8 cellular contexts compared by ENCODE assay signal in the genomic region with DNA sequence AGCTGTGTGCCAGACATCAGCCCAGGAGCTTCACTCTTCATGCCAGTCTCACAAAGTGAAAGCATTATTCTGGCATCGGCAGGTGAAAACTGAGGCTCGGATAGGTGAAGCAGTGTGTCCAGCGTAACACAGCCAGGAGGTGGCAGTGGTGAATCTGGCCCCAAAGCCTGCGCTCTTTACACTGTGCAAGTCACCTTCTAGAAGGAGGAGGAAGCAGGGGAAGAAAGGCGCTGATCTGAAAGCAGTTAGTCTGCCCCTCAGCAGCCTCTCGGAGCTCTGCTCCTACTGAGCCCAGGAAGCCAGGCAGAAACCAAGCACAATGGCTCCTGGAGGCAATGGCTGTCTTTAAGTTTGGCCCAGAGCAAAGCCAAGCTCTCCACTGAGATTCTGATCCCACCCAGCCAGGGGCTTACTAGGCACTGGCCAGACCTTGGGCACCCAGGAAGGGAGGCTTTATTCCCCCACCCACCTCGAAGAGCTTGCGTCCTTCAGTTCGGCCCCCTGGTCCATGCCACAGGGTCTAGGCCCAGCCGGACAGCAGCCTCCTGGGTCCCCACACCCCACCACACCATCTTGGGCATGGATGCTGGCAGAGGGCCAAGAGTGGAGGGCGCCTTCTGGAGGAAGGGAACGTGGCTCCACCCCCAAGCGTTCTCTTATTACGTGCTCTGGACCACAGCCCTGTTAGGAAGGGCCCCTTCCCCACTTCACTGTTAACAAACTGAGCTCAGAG.
A peak's percentile ranks its signal among the peaks of the same experiment; 100 is the strongest.
DNase-seq lines count a peak whose midpoint lies in the region; ATAC-seq, FAIRE-seq and TF ChIP-seq lines count a peak whose summit lies in the region.
"Had no signal": no experiment of that assay in that cellular context is flagged by ENCODE, and none has a peak within 500 bp of the region (broad histone marks: within the 10 kb centered on the region; RNA-seq: fewer than 3 reads in every experiment).

No MANE protein-coding gene starts in this region.

- no peaks in the 10 kb centered on the region for H4K20me1 ChIP-seq in DND-41 (ENCODE audit: insufficient read depth, low read length)
- no peaks in the 10 kb centered on the region for H4K20me1 ChIP-seq in HepG2 (ENCODE audit: insufficient read depth, low read length)

- H3K27me3 ChIP-seq in DND-41 (ENCODE audit: insufficient read depth, low read length, poor library complexity) (no peaks in the 10 kb centered on the region), HepG2 (ENCODE audit: control insufficient read depth in 1 of 2, insufficient read depth in 2 of 2, low read length in 2 of 2) (peaks cover 3 to 42% of the 10 kb centered on the region in 2 experiments; a peak in 4 of 5 replicates)

- no peak for TF ChIP-seq RAD21 in HepG2 (CRISPR knock-in tag; IDR thresholded peaks at IDR 0.05)

- H3K79me2 ChIP-seq in DND-41 (ENCODE audit: insufficient read depth, low read length): no peaks in the 10 kb centered on the region
- no peaks in the 10 kb centered on the region for H3K79me2 ChIP-seq in HepG2 (ENCODE audit: insufficient read depth, low read length)

- in situ Hi-C loops in HepG2 (cut with HindIII; ENCODE audit: extremely low pct_ligation_motif_present, low pct_unique_long_range_greater_than_20kb): loop anchor here (10.0 kb wide), 1 partner anchor 113 kb away; no protein-coding TSS in a partner anchor

- intact Hi-C loops in HepG2 (cut with micrococcal nuclease; ENCODE audit: unreplicated experiment): loop anchor here (5.0 kb wide), 1 partner anchor 115 kb away; no protein-coding TSS in a partner anchor

- H3K27ac ChIP-seq in DND-41 (ENCODE audit: low read length): no peak overlapping the region
- H3K27ac ChIP-seq in VCaP: no peak overlapping the region
- H3K27ac ChIP-seq in HepG2 (ENCODE audit: extremely low read length, insufficient read depth, low read length): no peak overlapping the region
- H3K27ac ChIP-seq: epithelial cell of prostate had no signal

- WGBS in HepG2 (ENCODE audit: low lambda C conversion rate): 20% methylated on average over 5 of the region's 14 CpGs

- H3K4me3 ChIP-seq in DND-41 (ENCODE audit: low read depth in 1 of 2, low read length in 2 of 2) (no peak overlapping the region), HepG2 (replicated peaks in 1 of 3; ENCODE audit: insufficient read depth in 1 of 3, low read depth in 2 of 3, low read length in 3 of 3) (no peak overlapping the region)

- FAIRE-seq in HepG2 (lab: Jason Lieb, UNC): no peak

- H3K36me3 ChIP-seq in DND-41 (ENCODE audit: insufficient read depth, low read length) (no peaks in the 10 kb centered on the region), HepG2 (replicated peaks in 1 of 2; ENCODE audit: control insufficient read depth in 1 of 2, insufficient read depth in 2 of 2, low read length in 2 of 2) (no peaks in the 10 kb centered on the region)

- H2AFZ ChIP-seq in DND-41 (ENCODE audit: low read depth, low read length) (no peak overlapping the region), HepG2 (ENCODE audit: low read length) (no peak overlapping the region)

- TF ChIP-seq EP300 in HepG2 (IDR thresholded peaks at IDR 0.05; ENCODE audit: low read depth in 2 of 2, low read length in 2 of 2): no peak
- TF ChIP-seq EP300 in HepG2 (CRISPR knock-in tag; IDR thresholded peaks at IDR 0.05; ENCODE audit: borderline replicate concordance): no peak

- no peak for DNase-seq in DND-41
- DNase-seq in HepG2 (ENCODE audit: low spot score): peak; percentile 5
- DNase-seq in central memory CD4-positive, alpha-beta T cell: no peak

- H3K4me1 ChIP-seq in DND-41 (ENCODE audit: insufficient read depth, low read length): no peaks in the 10 kb centered on the region
- H3K4me1 ChIP-seq in HepG2 (ENCODE audit: insufficient read depth, low read length): no peaks in the 10 kb centered on the region

- no peak overlapping the region for H3K4me2 ChIP-seq in DND-41 (ENCODE audit: insufficient read depth, low read length)
- 0 out of 2 replicates have a peak overlapping the region, but pooled peaks have one; percentile 27 for H3K4me2 ChIP-seq in HepG2 (ENCODE audit: low read depth, low read length)

- CTCF ChIA-PET in HepG2 (lab: Yijun Ruan, JAX; ENCODE audit: low intra/inter-chr PET ratio, low total read pairs): no interaction called here

- H3K9ac ChIP-seq in DND-41 (ENCODE audit: low read depth, low read length) (no peak overlapping the region), HepG2 (ENCODE audit: insufficient read depth, low read depth, low read length) (no peak overlapping the region)

- ATAC-seq in DND-41 (ENCODE audit: insufficient read depth, low read depth): no peak
- peak; percentile 68 for ATAC-seq in GM18868 (IDR thresholded peaks at IDR 0.05; ENCODE audit: unreplicated experiment)
- peak; percentile 72 for ATAC-seq in HG03571 (IDR thresholded peaks at IDR 0.05; ENCODE audit: unreplicated experiment)
- ATAC-seq in HepG2: peak; percentile 92
- ATAC-seq in HG03108 (IDR thresholded peaks at IDR 0.05; ENCODE audit: unreplicated experiment): no peak

- TF ChIP-seq POLR2A in HepG2 (IDR thresholded peaks at IDR 0.05; ENCODE audit: insufficient read depth in 1 of 2, low read depth in 2 of 2, low read length in 2 of 2): no peak

- no peaks in the 10 kb centered on the region for H3K9me3 ChIP-seq in DND-41 (ENCODE audit: insufficient read depth, low read length, severe bottlenecking)
- H3K9me3 ChIP-seq in HepG2 (ENCODE audit: low read length): no peaks in the 10 kb centered on the region

- peak; percentile 25 for TF ChIP-seq CTCF in DND-41 (IDR thresholded peaks at IDR 0.05; ENCODE audit: borderline replicate concordance, extremely low read depth, low read length, poor library complexity, severe bottlenecking)
- peak; percentile 85 for TF ChIP-seq CTCF in VCaP (conservative IDR thresholded peaks at IDR 0.05)
- TF ChIP-seq CTCF in HepG2 (CRISPR knock-in tag; IDR thresholded peaks at IDR 0.05): peak; percentile 50

- POLR2A ChIA-PET in HepG2 (lab: Yijun Ruan, JAX): no interaction called here

- BruUV-seq in HepG2 (replicated peaks; lab: Mats Ljungman, UMichigan): no TSS peak

TF ChIP-seq in HepG2, 621 proteins besides CTCF, POLR2A, EP300 and RAD21 (continues in another document):
- TF ChIP-seq FOXC1 (CRISPR knock-in tag; IDR thresholded peaks at IDR 0.05; ENCODE audit: borderline replicate concordance): no peak
- no peak for TF ChIP-seq NKX3-1 (CRISPR knock-in tag; IDR thresholded peaks at IDR 0.05)
- no peak for TF ChIP-seq SMARCE1 (IDR thresholded peaks at IDR 0.05; ENCODE audit: borderline replicate concordance)
- TF ChIP-seq IRX3 (CRISPR knock-in tag; IDR thresholded peaks at IDR 0.05; ENCODE audit: borderline replicate concordance, low read depth): no peak
- TF ChIP-seq, protein P1, sequence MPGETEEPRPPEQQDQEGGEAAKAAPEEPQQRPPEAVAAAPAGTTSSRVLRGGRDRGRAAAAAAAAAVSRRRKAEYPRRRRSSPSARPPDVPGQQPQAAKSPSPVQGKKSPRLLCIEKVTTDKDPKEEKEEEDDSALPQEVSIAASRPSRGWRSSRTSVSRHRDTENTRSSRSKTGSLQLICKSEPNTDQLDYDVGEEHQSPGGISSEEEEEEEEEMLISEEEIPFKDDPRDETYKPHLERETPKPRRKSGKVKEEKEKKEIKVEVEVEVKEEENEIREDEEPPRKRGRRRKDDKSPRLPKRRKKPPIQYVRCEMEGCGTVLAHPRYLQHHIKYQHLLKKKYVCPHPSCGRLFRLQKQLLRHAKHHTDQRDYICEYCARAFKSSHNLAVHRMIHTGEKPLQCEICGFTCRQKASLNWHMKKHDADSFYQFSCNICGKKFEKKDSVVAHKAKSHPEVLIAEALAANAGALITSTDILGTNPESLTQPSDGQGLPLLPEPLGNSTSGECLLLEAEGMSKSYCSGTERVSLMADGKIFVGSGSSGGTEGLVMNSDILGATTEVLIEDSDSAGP (CRISPR knock-in tag; IDR thresholded peaks at IDR 0.05; ENCODE audit: borderline replicate concordance): no peak
- TF ChIP-seq ZNF607 (CRISPR knock-in tag; IDR thresholded peaks at IDR 0.05; ENCODE audit: borderline replicate concordance): no peak
- no peak for TF ChIP-seq NR2F2 (IDR thresholded peaks at IDR 0.05; ENCODE audit: borderline replicate concordance, low read depth)
- TF ChIP-seq STAG1 (CRISPR knock-in tag; IDR thresholded peaks at IDR 0.05): peak; percentile 42
- no peak for TF ChIP-seq GTF3A (CRISPR knock-in tag; conservative IDR thresholded peaks at IDR 0.05)
- TF ChIP-seq, protein P2, sequence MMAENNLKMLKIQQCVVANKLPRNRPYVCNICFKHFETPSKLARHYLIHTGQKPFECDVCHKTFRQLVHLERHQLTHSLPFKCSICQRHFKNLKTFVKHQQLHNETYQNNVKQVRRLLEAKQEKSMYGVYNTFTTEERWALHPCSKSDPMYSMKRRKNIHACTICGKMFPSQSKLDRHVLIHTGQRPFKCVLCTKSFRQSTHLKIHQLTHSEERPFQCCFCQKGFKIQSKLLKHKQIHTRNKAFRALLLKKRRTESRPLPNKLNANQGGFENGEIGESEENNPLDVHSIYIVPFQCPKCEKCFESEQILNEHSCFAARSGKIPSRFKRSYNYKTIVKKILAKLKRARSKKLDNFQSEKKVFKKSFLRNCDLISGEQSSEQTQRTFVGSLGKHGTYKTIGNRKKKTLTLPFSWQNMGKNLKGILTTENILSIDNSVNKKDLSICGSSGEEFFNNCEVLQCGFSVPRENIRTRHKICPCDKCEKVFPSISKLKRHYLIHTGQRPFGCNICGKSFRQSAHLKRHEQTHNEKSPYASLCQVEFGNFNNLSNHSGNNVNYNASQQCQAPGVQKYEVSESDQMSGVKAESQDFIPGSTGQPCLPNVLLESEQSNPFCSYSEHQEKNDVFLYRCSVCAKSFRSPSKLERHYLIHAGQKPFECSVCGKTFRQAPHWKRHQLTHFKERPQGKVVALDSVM (CRISPR knock-in tag; IDR thresholded peaks at IDR 0.05): no peak
- TF ChIP-seq, protein P3, sequence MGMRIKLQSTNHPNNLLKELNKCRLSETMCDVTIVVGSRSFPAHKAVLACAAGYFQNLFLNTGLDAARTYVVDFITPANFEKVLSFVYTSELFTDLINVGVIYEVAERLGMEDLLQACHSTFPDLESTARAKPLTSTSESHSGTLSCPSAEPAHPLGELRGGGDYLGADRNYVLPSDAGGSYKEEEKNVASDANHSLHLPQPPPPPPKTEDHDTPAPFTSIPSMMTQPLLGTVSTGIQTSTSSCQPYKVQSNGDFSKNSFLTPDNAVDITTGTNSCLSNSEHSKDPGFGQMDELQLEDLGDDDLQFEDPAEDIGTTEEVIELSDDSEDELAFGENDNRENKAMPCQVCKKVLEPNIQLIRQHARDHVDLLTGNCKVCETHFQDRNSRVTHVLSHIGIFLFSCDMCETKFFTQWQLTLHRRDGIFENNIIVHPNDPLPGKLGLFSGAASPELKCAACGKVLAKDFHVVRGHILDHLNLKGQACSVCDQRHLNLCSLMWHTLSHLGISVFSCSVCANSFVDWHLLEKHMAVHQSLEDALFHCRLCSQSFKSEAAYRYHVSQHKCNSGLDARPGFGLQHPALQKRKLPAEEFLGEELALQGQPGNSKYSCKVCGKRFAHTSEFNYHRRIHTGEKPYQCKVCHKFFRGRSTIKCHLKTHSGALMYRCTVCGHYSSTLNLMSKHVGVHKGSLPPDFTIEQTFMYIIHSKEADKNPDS (CRISPR knock-in tag; IDR thresholded peaks at IDR 0.05): no peak
- TF ChIP-seq ZNF552 (CRISPR knock-in tag; IDR thresholded peaks at IDR 0.05; ENCODE audit: borderline replicate concordance): no peak
- TF ChIP-seq HES4 (CRISPR knock-in tag; IDR thresholded peaks at IDR 0.05; ENCODE audit: borderline replicate concordance): no peak

Comparison
In these comparisons a context has a peak if more than half of its experiments do, and no peak if none do; other contexts are left out.
1. ATAC-seq: peak in GM18868 (single experiment), HG03571 (single experiment) and HepG2 (single experiment); none in DND-41 (single experiment) and HG03108 (single experiment).
2. CTCF ChIP-seq: peak in every context shown above with its lines; median percentile 85 in VCaP; 50 in HepG2; 25 in DND-41.